Comparison of ENCODE assay signal across 2 cellular contexts in the genomic region with DNA sequence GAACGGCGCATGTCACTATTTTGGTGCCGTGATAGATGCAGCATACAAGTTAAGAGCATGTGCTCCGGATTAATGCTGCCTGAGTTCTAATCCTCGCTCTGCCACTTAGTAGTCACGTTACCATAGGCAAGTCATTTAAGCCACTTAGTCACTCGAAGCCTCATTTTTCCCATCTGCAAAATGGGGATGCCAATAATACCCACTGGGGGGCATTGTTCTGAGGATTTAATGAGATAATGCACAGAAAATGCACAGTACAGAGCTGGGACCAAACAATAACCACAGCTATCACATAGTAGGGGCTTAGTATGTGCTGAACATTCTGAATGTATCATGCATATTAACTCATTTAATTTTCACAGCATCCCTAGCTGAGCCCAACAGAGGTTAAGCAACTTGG.
TF ChIP-seq lines count a peak whose summit lies in the region.

No MANE protein-coding gene starts in this region.

TF ChIP-seq in HepG2, 621 proteins besides CTCF, POLR2A, EP300 and RAD21:
- peak; percentile 85 for TF ChIP-seq ZNF629 (CRISPR knock-in tag; conservative IDR thresholded peaks at IDR 0.05)
- no peak for TF ChIP-seq ZNF382 (CRISPR knock-in tag; IDR thresholded peaks at IDR 0.05; ENCODE audit: borderline replicate concordance)

TF ChIP-seq in WTC11, 78 proteins besides CTCF, POLR2A, EP300 and RAD21:
- TF ChIP-seq NFE2L1 (CRISPR knock-in tag; IDR thresholded peaks at IDR 0.05), result no peak
- TF ChIP-seq GTF2I (CRISPR knock-in tag; conservative IDR thresholded peaks at IDR 0.05), result peak; percentile 55; the same call in 1 of the 2 replicates
